In genomic region chr4:140150886-140151699, GRCh38 we compare ENCODE assay signal across 8 cellular contexts. TPM values are rescaled to one million over a fixed set of nuclear protein-coding genes. Genes with fewer than 3 reads are reported as not detected.
DNase-seq lines count a peak whose midpoint lies in the region; ATAC-seq and TF ChIP-seq lines count a peak whose summit lies in the region.

No MANE protein-coding gene starts in this region.

- H3K4me1 Mint-ChIP-seq in glutamatergic neuron (ENCODE audit: low read depth, unreplicated experiment): peaks cover 26% of the 10 kb centered on the region

- no peaks in the 10 kb centered on the region for H3K9me2 ChIP-seq in SU-DHL-6 (replicated peaks; ENCODE audit: insufficient read depth, low read length)

- H3K4me3 ChIP-seq in SU-DHL-6 (ENCODE audit: insufficient read depth, low read length, poor library complexity, severe bottlenecking) (peak overlapping the region; percentile 63), adipocyte (ENCODE audit: low read length) (peak overlapping the region; percentile 96), neutrophil (ENCODE audit: low read depth in 1 of 2, low read length in 1 of 2) (peak overlapping the region; percentile 92), tibial artery (peak overlapping the region; percentile 76 to 91)

- H3K9me3 Mint-ChIP-seq in glutamatergic neuron (ENCODE audit: unreplicated experiment): peaks cover 21% of the 10 kb centered on the region

- peak; percentile 38 for ATAC-seq in GM18511 (IDR thresholded peaks at IDR 0.05; ENCODE audit: unreplicated experiment)
- ATAC-seq in GM21717 (IDR thresholded peaks at IDR 0.05; ENCODE audit: unreplicated experiment): no peak

- H3K36me3 ChIP-seq in SU-DHL-6 (ENCODE audit: low read length) (no peaks in the 10 kb centered on the region), adipocyte (ENCODE audit: control insufficient read depth, insufficient read depth, low read length, severe bottlenecking) (no peaks in the 10 kb centered on the region), neutrophil (no peaks in the 10 kb centered on the region), tibial artery (no peaks in the 10 kb centered on the region)

- H3K4me1 ChIP-seq in adipocyte (ENCODE audit: control insufficient read depth, insufficient read depth, low read length) (peaks cover 12% of the 10 kb centered on the region), neutrophil (ENCODE audit: control insufficient read depth in 1 of 2, insufficient read depth in 1 of 2, low read depth in 1 of 2, low read length in 1 of 2) (peaks cover 32 to 38% of the 10 kb centered on the region in 2 experiments), tibial artery (peaks cover 0 to 7% (median 2%) of the 10 kb centered on the region in 4 donors)

- peak overlapping the region; percentile 87 for H2AFZ ChIP-seq in SU-DHL-6 (ENCODE audit: low read depth, low read length, severe bottlenecking)

- peak overlapping the region; percentile 61 for H3K9ac ChIP-seq in SU-DHL-6 (ENCODE audit: low read length)
- peak overlapping the region; percentile 94 for H3K9ac ChIP-seq in adipocyte (ENCODE audit: low read length)

- intact Hi-C loops in tibial artery (cut with DNase I; ENCODE audit: low total_unique reads): loop anchor here (2.0 kb wide), 1 partner anchor 102 kb away; no protein-coding TSS in a partner anchor

- H3K27ac ChIP-seq in SU-DHL-6 (ENCODE audit: low read depth, low read length) (no peak overlapping the region), neutrophil (peak overlapping the region; percentile 100), tibial artery (peak overlapping the region; percentile 96)

- peaks cover 16% of the 10 kb centered on the region for H3F3A ChIP-seq in SU-DHL-6 (ENCODE audit: insufficient read depth)

- H3K27ac Mint-ChIP-seq in glutamatergic neuron (ENCODE audit: unreplicated experiment): peak overlapping the region; percentile 95

- no peaks in the 10 kb centered on the region for H3K36me3 Mint-ChIP-seq in glutamatergic neuron (ENCODE audit: unreplicated experiment)

- H3K9me3 ChIP-seq in SU-DHL-6 (ENCODE audit: insufficient read depth, low read length): no peaks in the 10 kb centered on the region
- H3K9me3 ChIP-seq in adipocyte (ENCODE audit: control insufficient read depth, low read length): no peaks in the 10 kb centered on the region
- H3K9me3 ChIP-seq in neutrophil: no peaks in the 10 kb centered on the region
- no peaks in the 10 kb centered on the region for H3K9me3 ChIP-seq in tibial artery

- TF ChIP-seq CTCF in SU-DHL-6 (IDR thresholded peaks at IDR 0.05; ENCODE audit: insufficient read depth, low read length, poor library complexity, severe bottlenecking) (no peak), glutamatergic neuron (IDR thresholded peaks at IDR 0.05; ENCODE audit: partially characterized antibody, unreplicated experiment) (no peak), neutrophil (IDR thresholded peaks at IDR 0.05) (peak; percentile 43), tibial artery (IDR thresholded peaks at IDR 0.05) (no peak)

- H3K79me2 ChIP-seq in SU-DHL-6 (ENCODE audit: insufficient read depth, low read length): no peaks in the 10 kb centered on the region

- H3K27me3 ChIP-seq in SU-DHL-6 (ENCODE audit: low read length) (no peaks in the 10 kb centered on the region), adipocyte (replicated peaks; ENCODE audit: control insufficient read depth, insufficient read depth, low read length) (no peaks in the 10 kb centered on the region), neutrophil (no peaks in the 10 kb centered on the region), tibial artery (no peaks in the 10 kb centered on the region)

- H3K4me2 ChIP-seq in SU-DHL-6 (ENCODE audit: low read depth, low read length, poor library complexity, severe bottlenecking): peak overlapping the region; percentile 88

- H3K27me3 Mint-ChIP-seq in glutamatergic neuron (ENCODE audit: unreplicated experiment): peaks cover 25% of the 10 kb centered on the region

- DNase-seq in NCI-H1417 (lab: John Stamatoyannopoulos, UW): peak; percentile 69 to 98 (median 98)
- DNase-seq in adipocyte (ENCODE audit: low read depth): peak; percentile 95
- DNase-seq in glutamatergic neuron: peak; percentile 80
- DNase-seq in tibial artery: peak; percentile 91 to 96

- peak overlapping the region; percentile 91 for H3K4me3 Mint-ChIP-seq in glutamatergic neuron (ENCODE audit: unreplicated experiment)

- no peaks in the 10 kb centered on the region for H4K20me1 ChIP-seq in SU-DHL-6 (ENCODE audit: low read depth, low read length)

RNA-seq across cellular contexts. Expression of gene MAML3, which starts 2.9 kb away (rescaled TPM):
- total RNA-seq in glutamatergic neuron (ENCODE audit: unreplicated experiment): 59.4 TPM
